Comparison of ENCODE assay signal across 9 cellular contexts in genomic region chr5:56123531-56124243, GRCh38.
DNase-seq lines count a peak whose midpoint lies in the region; ATAC-seq, FAIRE-seq and TF ChIP-seq lines count a peak whose summit lies in the region.
"Had no signal": no experiment of that assay in that cellular context is flagged by ENCODE, and none has a peak within 500 bp of the region (broad histone marks: within the 10 kb centered on the region; RNA-seq: fewer than 3 reads in every experiment).

No MANE protein-coding gene starts in this region.

- FAIRE-seq in pancreas (lab: Jason Lieb, UNC): no peak

- H3K27me3 ChIP-seq in pancreas: no peaks in the 10 kb centered on the region

- TF ChIP-seq CTCF in fibroblast of pulmonary artery (IDR thresholded peaks at IDR 0.05; ENCODE audit: low read length, missing control alignments) (no peak), pancreas (IDR thresholded peaks at IDR 0.05) (no peak), CD14-positive monocyte (IDR thresholded peaks at IDR 0.05) (no peak)

- no peaks in the 10 kb centered on the region for H3K36me3 Mint-ChIP-seq in CD14-positive monocyte
- H3K36me3 Mint-ChIP-seq: memory B cell had no signal

- H3K4me3 Mint-ChIP-seq in CD14-positive monocyte: no peak overlapping the region
- H3K4me3 Mint-ChIP-seq: memory B cell had no signal

- peaks cover 0 to 6% (median 1%) of the 10 kb centered on the region in 7 donors for H3K9me3 Mint-ChIP-seq in CD14-positive monocyte
- H3K9me3 Mint-ChIP-seq: memory B cell had no signal

- DNase-seq in GOT3 (lab: John Stamatoyannopoulos, UW): peak; percentile 55
- DNase-seq in RKO (ENCODE audit: low spot score): peak; percentile 84
- peak; percentile 99 for DNase-seq in fibroblast of pulmonary artery (ENCODE audit: low read depth)
- DNase-seq in pancreas: peak in 3 of 6 donors; percentile 23 to 62 (median 46)
- DNase-seq in stimulated activated CD4-positive, alpha-beta T cell treated with anti-CD3 and anti-CD28 coated beads, Interleukin-12 subunit alpha, Interleukin-12 subunit beta, amount 100 ng/mL, for 4 hours: no peak
- no peak for DNase-seq in CD14-positive monocyte (ENCODE audit: low spot score)

- intact Hi-C loops in pancreas (cut with DNase I): no loop called here
- intact Hi-C loops in CD14-positive monocyte (cut with micrococcal nuclease): no loop called here

- H3K27ac Mint-ChIP-seq in CD14-positive monocyte: no peak overlapping the region
- H3K27ac Mint-ChIP-seq: memory B cell had no signal

- H3K4me3 ChIP-seq in fibroblast of pulmonary artery (replicated peaks; ENCODE audit: low read depth, low read length) (no peak overlapping the region), pancreas (no peak overlapping the region)

- H3K4me1 ChIP-seq in pancreas: peaks cover 0 to 28% (median 13%) of the 10 kb centered on the region in 3 donors

- 37 to 42% methylated on average over 8 of the region's 8 CpGs for WGBS in pancreas, 2 donors

- ATAC-seq in pancreas: peak; percentile 72 to 87 (median 82)
- no peak for ATAC-seq in GM21360 (IDR thresholded peaks at IDR 0.05; ENCODE audit: unreplicated experiment)
- no peak for ATAC-seq in GM19328 (IDR thresholded peaks at IDR 0.05; ENCODE audit: unreplicated experiment)

- H3K9me3 ChIP-seq in pancreas: no peaks in the 10 kb centered on the region

- peaks cover 28% of the 10 kb centered on the region for H3K4me1 Mint-ChIP-seq in CD14-positive monocyte
- H3K4me1 Mint-ChIP-seq: memory B cell had no signal

- H3K27ac ChIP-seq in pancreas: peak overlapping the region in 3 of 4 donors; percentile 16 to 61 (median 47)

- H3K36me3 ChIP-seq in pancreas: no peaks in the 10 kb centered on the region

- H3K27me3 Mint-ChIP-seq in CD14-positive monocyte (ENCODE audit: low read depth in 3 of 3): peaks cover 0 to 3% (median 2%) of the 10 kb centered on the region in 3 donors

Comparison
In these comparisons a context has a peak if more than half of its experiments do, and no peak if none do; other contexts are left out.
1. DNase-seq: peak in GOT3 (single experiment), RKO (single experiment) and fibroblast of pulmonary artery (single experiment); none in stimulated activated CD4-positive, alpha-beta T cell treated with anti-CD3 and anti-CD28 coated beads, Interleukin-12 subunit alpha, Interleukin-12 subunit beta, amount 100 ng/mL, for 4 hours (single experiment) and CD14-positive monocyte (single experiment).
2. ATAC-seq: peak in pancreas (4 of 4); none in GM21360 (single experiment) and GM19328 (single experiment).